8 cellular contexts compared by ENCODE assay signal in genomic region chr1:45685308-45686080, GRCh38. TPM values are rescaled to one million over a fixed set of nuclear protein-coding genes. Genes with fewer than 3 reads are reported as not detected.
DNase-seq lines count a peak whose midpoint lies in the region; ATAC-seq, FAIRE-seq and TF ChIP-seq lines count a peak whose summit lies in the region.

No MANE protein-coding gene starts in this region.

- BruUV-seq in K562 (replicated peaks; lab: Mats Ljungman, UMichigan), result no TSS peak

- intact Hi-C loops in K562 (cut with micrococcal nuclease) (loop anchor here (2.0 to 5.0 kb wide), 4 partner anchors 103 to 197 kb away; partner anchors contain the start of genes MAST2 and NASP), lower leg skin (cut with DNase I; ENCODE audit: low total_unique reads) (no loop called here)

- H4K20me1 ChIP-seq in K562 (replicated peaks; ENCODE audit: control insufficient read depth, insufficient read depth, low read length), result peaks cover 17% of the 10 kb centered on the region

- peak overlapping the region; percentile 92 for H2AFZ ChIP-seq in K562 (ENCODE audit: low read depth, low read length)

- H3K79me2 ChIP-seq in K562 (ENCODE audit: control insufficient read depth, insufficient read depth, low read length), result peaks cover 96% of the 10 kb centered on the region

- H3K27me3 ChIP-seq in MG63 (no peaks in the 10 kb centered on the region), K562 (ENCODE audit: control insufficient read depth in 2 of 2, insufficient read depth in 2 of 2, low read length in 2 of 2) (no peaks in the 10 kb centered on the region)

- TF ChIP-seq RAD21 in K562 (CRISPR knock-in tag; conservative IDR thresholded peaks at IDR 0.05 in 1 of 2, IDR thresholded peaks at IDR 0.05 in 1 of 2), result 0 out of 4 replicates have a peak, but pooled peaks of 1 of the 2 experiments have one; percentile 15

- H3K4me3 Mint-ChIP-seq in type B pancreatic cell, result peak overlapping the region; percentile 100

- in situ Hi-C loops in K562 (cut with MboI), result no loop called here

- H3K4me2 ChIP-seq in K562 (ENCODE audit: insufficient read depth, low read length), result peak overlapping the region; percentile 95

- H3K36me3 ChIP-seq in MG63, result peaks cover 17% of the 10 kb centered on the region
- peaks cover 22% of the 10 kb centered on the region for H3K36me3 ChIP-seq in K562 (ENCODE audit: control insufficient read depth, insufficient read depth, low read length)

- peak overlapping the region; percentile 100 for H3K27ac Mint-ChIP-seq in type B pancreatic cell

- no peaks in the 10 kb centered on the region for H3K9me3 Mint-ChIP-seq in type B pancreatic cell

- H3K9me3 ChIP-seq in MG63 (no peaks in the 10 kb centered on the region), K562 (replicated peaks; ENCODE audit: control insufficient read depth, insufficient read depth, low read depth, low read length) (no peaks in the 10 kb centered on the region)

- 0 out of 6 replicates have a peak, but pooled peaks of 1 of the 3 experiments have one; percentile 34 for TF ChIP-seq CTCF in K562 (IDR thresholded peaks at IDR 0.05 in 2 of 3, conservative IDR thresholded peaks at IDR 0.05 in 1 of 3; ENCODE audit: insufficient read depth in 2 of 3, low read depth in 1 of 3, low read length in 3 of 3)
- no peak for TF ChIP-seq CTCF in lower leg skin (IDR thresholded peaks at IDR 0.05)
- no peak for TF ChIP-seq CTCF in type B pancreatic cell (conservative IDR thresholded peaks at IDR 0.05)

- no peaks in the 10 kb centered on the region for H3K36me3 Mint-ChIP-seq in type B pancreatic cell

- H3K4me1 ChIP-seq in K562 (replicated peaks in 1 of 2; ENCODE audit: control insufficient read depth in 2 of 2, insufficient read depth in 2 of 2, low read length in 2 of 2), result peaks cover 18 to 33% of the 10 kb centered on the region in 2 experiments

- WGBS in K562 (ENCODE audit: insufficient coverage, low coverage, missing lambda C conversion rate), result under 1% methylated on average over 14 of the region's 14 CpGs
- WGBS in lower leg skin, 2 donors, result 0 to 1% methylated on average over 14 of the region's 14 CpGs

- no peaks in the 10 kb centered on the region for H3K9me1 ChIP-seq in K562 (ENCODE audit: control insufficient read depth, insufficient read depth, low read length)

- DNase-seq in EH (ENCODE audit: low read depth) (peak; percentile 16), MG63 (no peak), K562 (ENCODE audit: extremely low read depth in 1 of 4, low spot score in 3 of 4) (peak in 2 of 4 experiments; percentile 24 to 37), lower leg skin (ENCODE audit: low spot score in 2 of 2) (no peak), type B pancreatic cell (ENCODE audit: extremely low spot score, unreplicated experiment) (no peak), mucosa of gallbladder (ENCODE audit: low spot score) (no peak), DMS79 treated with DMSO at 0.1 percent for 48 hours (lab: John Stamatoyannopoulos, UW) (no peak)
- DNase-seq in activated effector memory CD4-positive, alpha-beta T cell treated with Interleukin-2 at 50 U/mL for 16 hours, result no peak

- CTCF ChIA-PET in K562 (lab: Yijun Ruan, JAX; ENCODE audit: low intra/inter-chr PET ratio), result no interaction called here

- no peak for TF ChIP-seq EP300 in K562 (IDR thresholded peaks at IDR 0.05; ENCODE audit: low read length)

- no peak for TF ChIP-seq POLR2A in K562 (conservative IDR thresholded peaks at IDR 0.05)
- no peak for TF ChIP-seq POLR2A in lower leg skin (IDR thresholded peaks at IDR 0.05)

- H3K4me3 ChIP-seq in MG63, result peak overlapping the region; percentile 99
- peak overlapping the region; percentile 87 for H3K4me3 ChIP-seq in K562
- peak overlapping the region; percentile 84 for H3K4me3 ChIP-seq in lower leg skin (ENCODE audit: low read depth, poor library complexity, severe bottlenecking)

- POLR2A ChIA-PET in K562 (lab: Yijun Ruan, JAX), result interaction anchor here (0.6 to 2.7 kb wide), 35 partner anchors 9 to 967 kb away, joined by 3 to 95 read pairs (median 4); partner anchors contain the start of genes AKR1A1, NASP and PRDX1

- no peak for ATAC-seq in K562

- peak overlapping the region; percentile 98 for H3K27ac ChIP-seq in K562 (ENCODE audit: extremely low read depth, low read depth, low read length)

- no peak for FAIRE-seq in K562 (lab: Jason Lieb, UNC)

- no peaks in the 10 kb centered on the region for H3K27me3 Mint-ChIP-seq in type B pancreatic cell

- peaks cover 25% of the 10 kb centered on the region for H3K4me1 Mint-ChIP-seq in type B pancreatic cell (ENCODE audit: unreplicated experiment)

- H3K9ac ChIP-seq in K562 (ENCODE audit: insufficient read depth in 1 of 2, low read depth in 2 of 2, low read length in 2 of 2), result peak overlapping the region; percentile 99

TF ChIP-seq in K562, 482 proteins besides CTCF, POLR2A, EP300 and RAD21 (continues in another document):
- no peak for TF ChIP-seq NRF1 (conservative IDR thresholded peaks at IDR 0.05 in 1 of 2, IDR thresholded peaks at IDR 0.05 in 1 of 2)
- peak; percentile 41; the same call in 1 of the 2 replicates for TF ChIP-seq ZKSCAN8 (CRISPR knock-in tag; IDR thresholded peaks at IDR 0.05)
- TF ChIP-seq ELF1 (tag; IDR thresholded peaks at IDR 0.05), result peak; percentile 37; the same call in 1 of the 2 replicates
- 0 out of 4 replicates have a peak, but pooled peaks of 1 of the 2 experiments have one; percentile 1 for TF ChIP-seq TEAD1 (CRISPR knock-in tag; IDR thresholded peaks at IDR 0.05)
- no peak; the same call in 1 of the 2 replicates for TF ChIP-seq KAT8 (IDR thresholded peaks at IDR 0.05; ENCODE audit: low read depth)
- TF ChIP-seq TAF7 (tag; IDR thresholded peaks at IDR 0.05), result 0 out of 2 replicates have a peak, but pooled peaks have one; percentile 5
- no peak for TF ChIP-seq TRIM25 (IDR thresholded peaks at IDR 0.05; ENCODE audit: borderline replicate concordance)
- 0 out of 2 replicates have a peak, but pooled peaks have one; percentile 33 for TF ChIP-seq ARID2 (IDR thresholded peaks at IDR 0.05)

RNA-seq across cellular contexts. Expression of gene GPBP1L1, which starts 0.8 kb away (rescaled TPM):
- total RNA-seq in MG63 (2014; rRNA removed; shearing (Covaris generic); ENCODE audit: low replicate concordance), result 126 and 254 TPM in 2 replicates
- total RNA-seq in K562 (2011; cell fraction: chromatin; rRNA removed; ENCODE audit: low replicate concordance), result 283 and 462 TPM in 2 replicates
- 159 and 187 TPM in 2 replicates for total RNA-seq in K562 (2011; cell fraction: nucleolus; rRNA removed)
- 247 and 326 TPM in 2 replicates for total RNA-seq in K562 (2011; cell fraction: nucleoplasm; rRNA removed)
- 122 and 133 TPM in 2 replicates for total RNA-seq in K562 (2014; rRNA removed)
- 216 and 236 TPM in 2 replicates for total RNA-seq in K562 (2014; rRNA removed; fragmentation: Illumina TruSeq; extraction: Trizol)
- total RNA-seq in K562 (2015; rRNA removed; fragmentation: Illumina TruSeq; extraction: Trizol), result 176 and 178 TPM in 2 replicates
- total RNA-seq in K562 (2021), result 138 and 149 TPM in 2 replicates
- polyA plus RNA-seq in K562 (2011; rRNA removed), result 128 and 138 TPM in 2 replicates
- polyA plus RNA-seq in K562 (2011; cell fraction: cytosol; rRNA removed), result 49.8 and 94.3 TPM in 2 replicates
- 173 and 219 TPM in 2 replicates for polyA plus RNA-seq in K562 (2011; cell fraction: nucleus; rRNA removed)
- polyA plus RNA-seq in K562 (2012), result 86.4 and 101 TPM in 2 replicates
- polyA plus RNA-seq in K562 (2014; fragmentation: Illumina TruSeq; extraction: Trizol), result 165 and 174 TPM in 2 replicates
- 100 to 1,000 TPM in 1 of 2 experiments, 10 to 100 TPM in 1; 86.0 to 128 TPM for polyA plus RNA-seq in K562 (2014; fragmentation: Nextera tagmentation; extraction: Ambion mirVana)
- polyA plus RNA-seq in K562 (2014; rRNA removed), result 80.8 and 96.8 TPM in 2 replicates
- polyA minus RNA-seq in K562 (2011; rRNA and poly(A)+ RNA removed), result 244 and 278 TPM in 2 replicates
- polyA minus RNA-seq in K562 (2011; cell fraction: cytosol; rRNA and poly(A)+ RNA removed), result 68.6 and 88.3 TPM in 2 replicates
- 135 and 244 TPM in 2 replicates for polyA minus RNA-seq in K562 (2011; cell fraction: nucleus; rRNA and poly(A)+ RNA removed)
- 100 to 1,000 TPM; 109 to 121 (median 111) TPM for total RNA-seq in lower leg skin
- total RNA-seq in type B pancreatic cell (ENCODE audit: low replicate concordance), result 90.0 and 99.9 TPM in 2 replicates
- 132 TPM for total RNA-seq in mucosa of gallbladder

RNA-seq across cellular contexts. Expression of gene TMEM69, which starts 2.5 kb away (rescaled TPM):
- total RNA-seq in MG63 (2014; rRNA removed; shearing (Covaris generic); ENCODE audit: low replicate concordance), result 13.7 and 21.7 TPM in 2 replicates
- total RNA-seq in K562 (2011; cell fraction: chromatin; rRNA removed; ENCODE audit: low replicate concordance), result 69.1 and 83.0 TPM in 2 replicates
- total RNA-seq in K562 (2011; cell fraction: nucleolus; rRNA removed), result 69.2 and 76.9 TPM in 2 replicates
- 117 and 160 TPM in 2 replicates for total RNA-seq in K562 (2011; cell fraction: nucleoplasm; rRNA removed)
- total RNA-seq in K562 (2014; rRNA removed) (47.3 and 73.2 TPM in 2 replicates), K562 (2014; rRNA removed; fragmentation: Illumina TruSeq; extraction: Trizol) (103 and 117 TPM in 2 replicates), K562 (2015; rRNA removed; fragmentation: Illumina TruSeq; extraction: Trizol) (85.0 and 85.2 TPM in 2 replicates), K562 (2021) (66.5 and 68.6 TPM in 2 replicates), lower leg skin (10 to 100 TPM; 21.8 to 32.9 (median 22.8) TPM), type B pancreatic cell (ENCODE audit: low replicate concordance) (26.0 and 39.3 TPM in 2 replicates), mucosa of gallbladder (18.3 TPM)
- polyA plus RNA-seq in K562 (2011; rRNA removed) (248 and 266 TPM in 2 replicates), K562 (2014; fragmentation: Illumina TruSeq; extraction: Trizol) (129 and 149 TPM in 2 replicates), K562 (2014; fragmentation: Nextera tagmentation; extraction: Ambion mirVana) (100 to 1,000 TPM; 136 to 143 TPM), K562 (2014; rRNA removed) (82.0 and 130 TPM in 2 replicates)
- polyA plus RNA-seq in K562 (2011; cell fraction: cytosol; rRNA removed), result 143 and 217 TPM in 2 replicates
- 68.9 and 105 TPM in 2 replicates for polyA plus RNA-seq in K562 (2011; cell fraction: nucleus; rRNA removed)
- polyA plus RNA-seq in K562 (2012), result 58.0 and 104 TPM in 2 replicates
- 147 and 159 TPM in 2 replicates for polyA minus RNA-seq in K562 (2011; rRNA and poly(A)+ RNA removed)
- 34.7 and 59.2 TPM in 2 replicates for polyA minus RNA-seq in K562 (2011; cell fraction: cytosol; rRNA and poly(A)+ RNA removed)
- polyA minus RNA-seq in K562 (2011; cell fraction: nucleus; rRNA and poly(A)+ RNA removed), result 17.2 and 47.9 TPM in 2 replicates
